1 cellular context compared by ENCODE assay signal in the genomic region with DNA sequence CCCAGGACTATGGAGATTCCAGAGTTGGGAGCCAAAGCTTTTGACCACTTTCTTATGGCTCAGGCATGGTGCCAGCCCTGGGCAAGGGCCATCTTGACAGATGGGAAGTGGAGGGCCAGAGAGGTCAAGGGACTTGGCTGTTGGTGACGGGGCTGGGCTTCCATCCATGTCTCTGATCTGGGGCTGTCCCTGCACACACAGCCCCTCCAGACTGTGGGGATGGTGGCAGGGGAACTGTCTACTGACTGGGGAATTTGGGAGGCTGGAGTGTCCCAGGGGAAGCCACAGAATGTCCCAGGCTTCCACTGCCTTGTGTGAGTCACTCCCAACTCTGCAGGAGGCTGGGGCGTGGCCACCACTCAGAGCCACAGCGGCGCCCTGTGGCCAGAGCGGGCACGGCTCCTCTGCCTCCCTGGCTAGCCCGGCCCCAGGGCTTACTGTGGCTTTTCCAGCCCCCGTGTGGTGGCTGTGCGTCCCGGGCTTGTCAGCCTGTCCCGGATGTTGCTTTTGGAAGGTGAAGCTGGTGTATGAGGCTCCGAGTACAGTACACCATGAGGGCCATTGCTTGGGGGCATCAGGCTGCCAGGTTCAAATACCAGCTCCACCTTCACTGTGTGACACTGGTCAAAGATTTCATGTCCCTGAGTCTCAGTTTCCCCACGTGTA.
TF ChIP-seq lines count a peak whose summit lies in the region.

No MANE protein-coding gene starts in this region.

TF ChIP-seq in HCT116, 20 proteins besides CTCF, POLR2A, EP300 and RAD21:
- TF ChIP-seq CBX3 (IDR thresholded peaks at IDR 0.05; ENCODE audit: low read depth) (0 out of 2 replicates have a peak, but pooled peaks have one; percentile 57), POLR2AphosphoS5 (IDR thresholded peaks at IDR 0.05; ENCODE audit: low read depth, low read length) (peak; percentile 45; the same call in 1 of the 2 replicates), JUND (IDR thresholded peaks at IDR 0.05) (peak; percentile 76), TCF7L2 (IDR thresholded peaks at IDR 0.05; ENCODE audit: borderline replicate concordance, extremely low read depth, insufficient read depth, insufficient read length) (peak; percentile 28), FOSL1 (IDR thresholded peaks at IDR 0.05; ENCODE audit: low read depth) (peak; percentile 69), SIN3A (IDR thresholded peaks at IDR 0.05; ENCODE audit: low read depth) (no peak), SP1 (IDR thresholded peaks at IDR 0.05; ENCODE audit: low read depth) (no peak; the same call in none of the 2 replicates), YY1 (IDR thresholded peaks at IDR 0.05; ENCODE audit: extremely low read depth, insufficient replicate concordance, low read depth, low read length) (peak; percentile 9)
- TF ChIP-seq, protein P1, sequence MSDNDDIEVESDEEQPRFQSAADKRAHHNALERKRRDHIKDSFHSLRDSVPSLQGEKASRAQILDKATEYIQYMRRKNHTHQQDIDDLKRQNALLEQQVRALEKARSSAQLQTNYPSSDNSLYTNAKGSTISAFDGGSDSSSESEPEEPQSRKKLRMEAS (IDR thresholded peaks at IDR 0.05) = peak; percentile 24; the same call in 1 of the 2 replicates
- TF ChIP-seq, protein P2, sequence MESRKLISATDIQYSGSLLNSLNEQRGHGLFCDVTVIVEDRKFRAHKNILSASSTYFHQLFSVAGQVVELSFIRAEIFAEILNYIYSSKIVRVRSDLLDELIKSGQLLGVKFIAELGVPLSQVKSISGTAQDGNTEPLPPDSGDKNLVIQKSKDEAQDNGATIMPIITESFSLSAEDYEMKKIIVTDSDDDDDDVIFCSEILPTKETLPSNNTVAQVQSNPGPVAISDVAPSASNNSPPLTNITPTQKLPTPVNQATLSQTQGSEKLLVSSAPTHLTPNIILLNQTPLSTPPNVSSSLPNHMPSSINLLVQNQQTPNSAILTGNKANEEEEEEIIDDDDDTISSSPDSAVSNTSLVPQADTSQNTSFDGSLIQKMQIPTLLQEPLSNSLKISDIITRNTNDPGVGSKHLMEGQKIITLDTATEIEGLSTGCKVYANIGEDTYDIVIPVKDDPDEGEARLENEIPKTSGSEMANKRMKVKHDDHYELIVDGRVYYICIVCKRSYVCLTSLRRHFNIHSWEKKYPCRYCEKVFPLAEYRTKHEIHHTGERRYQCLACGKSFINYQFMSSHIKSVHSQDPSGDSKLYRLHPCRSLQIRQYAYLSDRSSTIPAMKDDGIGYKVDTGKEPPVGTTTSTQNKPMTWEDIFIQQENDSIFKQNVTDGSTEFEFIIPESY (IDR thresholded peaks at IDR 0.05; ENCODE audit: extremely low read depth, insufficient replicate concordance, low read length) = no peak
- TF ChIP-seq, protein P3, sequence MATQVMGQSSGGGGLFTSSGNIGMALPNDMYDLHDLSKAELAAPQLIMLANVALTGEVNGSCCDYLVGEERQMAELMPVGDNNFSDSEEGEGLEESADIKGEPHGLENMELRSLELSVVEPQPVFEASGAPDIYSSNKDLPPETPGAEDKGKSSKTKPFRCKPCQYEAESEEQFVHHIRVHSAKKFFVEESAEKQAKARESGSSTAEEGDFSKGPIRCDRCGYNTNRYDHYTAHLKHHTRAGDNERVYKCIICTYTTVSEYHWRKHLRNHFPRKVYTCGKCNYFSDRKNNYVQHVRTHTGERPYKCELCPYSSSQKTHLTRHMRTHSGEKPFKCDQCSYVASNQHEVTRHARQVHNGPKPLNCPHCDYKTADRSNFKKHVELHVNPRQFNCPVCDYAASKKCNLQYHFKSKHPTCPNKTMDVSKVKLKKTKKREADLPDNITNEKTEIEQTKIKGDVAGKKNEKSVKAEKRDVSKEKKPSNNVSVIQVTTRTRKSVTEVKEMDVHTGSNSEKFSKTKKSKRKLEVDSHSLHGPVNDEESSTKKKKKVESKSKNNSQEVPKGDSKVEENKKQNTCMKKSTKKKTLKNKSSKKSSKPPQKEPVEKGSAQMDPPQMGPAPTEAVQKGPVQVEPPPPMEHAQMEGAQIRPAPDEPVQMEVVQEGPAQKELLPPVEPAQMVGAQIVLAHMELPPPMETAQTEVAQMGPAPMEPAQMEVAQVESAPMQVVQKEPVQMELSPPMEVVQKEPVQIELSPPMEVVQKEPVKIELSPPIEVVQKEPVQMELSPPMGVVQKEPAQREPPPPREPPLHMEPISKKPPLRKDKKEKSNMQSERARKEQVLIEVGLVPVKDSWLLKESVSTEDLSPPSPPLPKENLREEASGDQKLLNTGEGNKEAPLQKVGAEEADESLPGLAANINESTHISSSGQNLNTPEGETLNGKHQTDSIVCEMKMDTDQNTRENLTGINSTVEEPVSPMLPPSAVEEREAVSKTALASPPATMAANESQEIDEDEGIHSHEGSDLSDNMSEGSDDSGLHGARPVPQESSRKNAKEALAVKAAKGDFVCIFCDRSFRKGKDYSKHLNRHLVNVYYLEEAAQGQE (IDR thresholded peaks at IDR 0.05; ENCODE audit: low read depth) = no peak
